13 cellular contexts compared by ENCODE assay signal in the genomic region with DNA sequence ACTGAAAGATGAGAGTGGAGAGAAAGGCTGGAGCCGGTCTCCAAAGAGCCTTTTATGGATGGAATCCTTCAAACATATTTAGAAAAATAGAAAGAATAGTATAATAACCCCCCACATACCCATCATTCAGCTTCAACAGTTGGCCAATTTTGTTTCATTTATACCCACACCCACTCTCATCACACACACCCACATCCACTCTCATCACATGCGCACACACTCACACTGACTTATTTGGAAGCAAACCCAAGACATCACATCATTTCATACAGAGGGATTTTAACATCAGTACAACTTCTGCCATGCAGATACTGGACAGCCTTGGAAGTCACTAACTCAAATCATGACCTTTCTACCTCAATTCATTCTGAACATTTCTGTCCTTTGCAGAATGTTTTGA.
"Had no signal": no experiment of that assay in that cellular context is flagged by ENCODE, and none has a peak within 500 bp of the region (broad histone marks: within the 10 kb centered on the region; RNA-seq: fewer than 3 reads in every experiment).

No MANE protein-coding gene starts in this region.

- ATAC-seq: esophagus mucosa, lower lobe of right lung, right cardiac atrium had no signal

- H3K27ac ChIP-seq: coronary artery, left ventricle myocardium inferior, lower lobe of right lung had no signal

- H3K36me3 ChIP-seq: left ventricle myocardium inferior, lower lobe of right lung had no signal

- H3K9me3 ChIP-seq: left ventricle myocardium inferior, lower lobe of right lung had no signal

- H3K27ac Mint-ChIP-seq: memory B cell, naive B cell had no signal

- H3K36me3 Mint-ChIP-seq: memory B cell had no signal

- H3K4me3 Mint-ChIP-seq: memory B cell had no signal

- DNase-seq: effector CD8-positive, alpha-beta T cell; left ventricle myocardium inferior; lower lobe of right lung; midbrain; naive B cell; right cardiac atrium; small intestine; stimulated activated CD4-positive, alpha-beta T cell treated with anti-CD3 and anti-CD28 coated beads, Interleukin-12 subunit alpha, Interleukin-12 subunit beta, amount 100 ng/mL, for 4 hours; stimulated activated naive CD4-positive, alpha-beta T cell; trophoblast cell had no signal

- H3K4me3 ChIP-seq: coronary artery, left ventricle myocardium inferior, lower lobe of right lung had no signal
